In the genomic region with DNA sequence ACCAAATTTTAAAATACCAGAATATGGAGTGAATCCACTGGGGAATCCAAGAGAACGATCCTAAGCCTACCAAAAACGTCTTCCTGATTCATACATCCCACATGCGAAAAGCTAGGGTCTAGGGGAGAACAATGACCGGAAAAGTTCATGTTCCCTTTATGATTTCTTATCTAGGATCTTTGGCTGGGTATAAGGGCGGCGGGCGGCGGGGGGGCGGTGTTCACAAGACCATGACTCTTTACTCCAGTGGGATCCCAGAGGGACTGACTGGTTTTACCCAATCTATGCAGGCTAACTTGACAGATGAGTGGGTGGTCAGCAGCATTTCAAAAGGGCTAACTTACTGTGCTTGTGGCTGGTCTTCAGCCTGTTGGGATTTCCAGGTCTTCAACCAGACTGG, we compare ENCODE assay signal across 7 cellular contexts.
"Had no signal": no experiment of that assay in that cellular context is flagged by ENCODE, and none has a peak within 500 bp of the region (broad histone marks: within the 10 kb centered on the region; RNA-seq: fewer than 3 reads in every experiment).

No MANE protein-coding gene starts in this region.

- H3K9me3 Mint-ChIP-seq: IgD-negative memory B cell had no signal

- H3K4me1 Mint-ChIP-seq: IgD-negative memory B cell had no signal

- DNase-seq: IMR-90, KBM-7, KG1 had no signal

- H3K36me3 Mint-ChIP-seq: IgD-negative memory B cell had no signal

- H3K27ac Mint-ChIP-seq: IgD-negative memory B cell had no signal

- ATAC-seq: HepG2 had no signal

- FAIRE-seq: HepG2, HTR-8/SVneo had no signal

- H3K4me3 Mint-ChIP-seq: IgD-negative memory B cell had no signal

- H3K27ac ChIP-seq: HL-60 had no signal
